In genomic region chr1:959730-960039, GRCh38 we compare ENCODE assay signal across 8 cellular contexts. TPM values are rescaled to one million over a fixed set of nuclear protein-coding genes. Genes with fewer than 3 reads are reported as not detected.
DNase-seq lines count a peak whose midpoint lies in the region; ATAC-seq lines count a peak whose summit lies in the region.

No MANE protein-coding gene starts in this region.

- peaks cover 4 to 12% (median 6%) of the 10 kb centered on the region in 3 donors for H3K27me3 Mint-ChIP-seq in immature natural killer cell (ENCODE audit: low read depth in 3 of 3)
- H3K27me3 Mint-ChIP-seq in stimulated activated naive CD8-positive, alpha-beta T cell treated with anti-CD3 and anti-CD28 coated beads, Interleukin-15, Interleukin-2, amounts not matched to agents 100 ng/mL and 50 ng/mL, for 24 hours = no peaks in the 10 kb centered on the region

- H3K27ac Mint-ChIP-seq in immature natural killer cell = no peak overlapping the region
- H3K27ac Mint-ChIP-seq in stimulated activated naive CD8-positive, alpha-beta T cell treated with anti-CD3 and anti-CD28 coated beads, Interleukin-15, Interleukin-2, amounts not matched to agents 100 ng/mL and 50 ng/mL, for 24 hours = no peak overlapping the region

- H3K36me3 ChIP-seq in HUES6 (ENCODE audit: control insufficient read depth, insufficient read depth, low read length) = peaks cover 52% of the 10 kb centered on the region

- no peak overlapping the region for H3K27ac ChIP-seq in HUES6 (ENCODE audit: low read depth, low read length)

- H3K9ac ChIP-seq in HUES6 (ENCODE audit: low read length) = no peak overlapping the region

- no peaks in the 10 kb centered on the region for H3K9me3 ChIP-seq in HUES6 (ENCODE audit: control insufficient read depth, insufficient read depth, low read depth, low read length)

- H3K36me3 Mint-ChIP-seq in immature natural killer cell = peaks cover 5 to 8% (median 7%) of the 10 kb centered on the region in 3 donors
- H3K36me3 Mint-ChIP-seq in stimulated activated naive CD8-positive, alpha-beta T cell treated with anti-CD3 and anti-CD28 coated beads, Interleukin-15, Interleukin-2, amounts not matched to agents 100 ng/mL and 50 ng/mL, for 24 hours (ENCODE audit: low read depth) = peaks cover 22% of the 10 kb centered on the region

- peaks cover 5% of the 10 kb centered on the region for H3K4me1 ChIP-seq in HUES6 (ENCODE audit: control insufficient read depth, insufficient read depth, low read length)

- ATAC-seq in HG02588 (IDR thresholded peaks at IDR 0.05; ENCODE audit: unreplicated experiment) = no peak
- no peak for ATAC-seq in GM19035 (IDR thresholded peaks at IDR 0.05; ENCODE audit: unreplicated experiment)

- peak; percentile 25 for DNase-seq in activated effector memory CD4-positive, alpha-beta T cell treated with Interleukin-2 at 50 U/mL for 16 hours
- DNase-seq in immature natural killer cell (no peak), H4 (ENCODE audit: low spot score) (no peak), NCI-H2107 treated with DMSO at 0.1 percent for 48 hours (lab: John Stamatoyannopoulos, UW; ENCODE audit: unreplicated experiment) (no peak)

- H3K4me1 Mint-ChIP-seq in immature natural killer cell = peaks cover 25 to 28% of the 10 kb centered on the region in 2 donors
- H3K4me1 Mint-ChIP-seq in stimulated activated naive CD8-positive, alpha-beta T cell treated with anti-CD3 and anti-CD28 coated beads, Interleukin-15, Interleukin-2, amounts not matched to agents 100 ng/mL and 50 ng/mL, for 24 hours (ENCODE audit: low read depth) = peaks cover 24% of the 10 kb centered on the region

- peak overlapping the region; percentile 99 for H3K4me3 ChIP-seq in HUES6 (ENCODE audit: low read depth, low read length)

- peak overlapping the region in 4 of 5 donors; percentile 88 to 95 (median 92) for H3K4me3 Mint-ChIP-seq in immature natural killer cell
- H3K4me3 Mint-ChIP-seq in stimulated activated naive CD8-positive, alpha-beta T cell treated with anti-CD3 and anti-CD28 coated beads, Interleukin-15, Interleukin-2, amounts not matched to agents 100 ng/mL and 50 ng/mL, for 24 hours = peak overlapping the region; percentile 96

- H3K9me3 Mint-ChIP-seq in immature natural killer cell = no peaks in the 10 kb centered on the region
- no peaks in the 10 kb centered on the region for H3K9me3 Mint-ChIP-seq in stimulated activated naive CD8-positive, alpha-beta T cell treated with anti-CD3 and anti-CD28 coated beads, Interleukin-15, Interleukin-2, amounts not matched to agents 100 ng/mL and 50 ng/mL, for 24 hours

- peaks cover 23% of the 10 kb centered on the region for H3K27me3 ChIP-seq in HUES6 (ENCODE audit: control insufficient read depth, insufficient read depth, low read length)

RNA-seq across cellular contexts. Expression of gene NOC2L, which starts 0.6 kb away (rescaled TPM):
- 10 to 100 TPM; 48.2 to 69.8 (median 53.5) TPM for polyA plus RNA-seq in immature natural killer cell
- total RNA-seq in H4 (2014; rRNA removed; shearing (Covaris generic)) = 78.4 and 90.7 TPM in 2 replicates

RNA-seq across cellular contexts. Expression of gene KLHL17, which starts 0.7 kb away (rescaled TPM):
- 1 to 10 TPM in 2 of 3 donors, not detected in 1; 1.8 to 2.2 TPM for polyA plus RNA-seq in immature natural killer cell
- 1.9 and 5.7 TPM in 2 replicates for total RNA-seq in H4 (2014; rRNA removed; shearing (Covaris generic))

RNA-seq across cellular contexts. Expression of gene PLEKHN1, which starts 6.6 kb away (rescaled TPM):
- polyA plus RNA-seq in immature natural killer cell = 1 to 10 TPM in 1 of 3 donors, under 1 TPM in 2; 0.14 to 2.2 (median 0.68) TPM
- total RNA-seq in H4 (2014; rRNA removed; shearing (Covaris generic)) = 0.08 and 1.2 TPM in 2 replicates

RNA-seq across cellular contexts. Expression of gene PERM1, which starts 22.2 kb away (rescaled TPM):
- polyA plus RNA-seq in immature natural killer cell = not detected
- total RNA-seq in H4 (2014; rRNA removed; shearing (Covaris generic)) = 0.19 TPM in 1 of 2 replicates, not detected in the other

RNA-seq across cellular contexts. Expression of gene SAMD11, which starts 36.0 kb away (rescaled TPM):
- polyA plus RNA-seq in immature natural killer cell = under 1 TPM in 1 of 3 donors, not detected in 2; 0.14 TPM
- total RNA-seq in H4 (2014; rRNA removed; shearing (Covaris generic)) = 39.7 and 116 TPM in 2 replicates
